In the genomic region with DNA sequence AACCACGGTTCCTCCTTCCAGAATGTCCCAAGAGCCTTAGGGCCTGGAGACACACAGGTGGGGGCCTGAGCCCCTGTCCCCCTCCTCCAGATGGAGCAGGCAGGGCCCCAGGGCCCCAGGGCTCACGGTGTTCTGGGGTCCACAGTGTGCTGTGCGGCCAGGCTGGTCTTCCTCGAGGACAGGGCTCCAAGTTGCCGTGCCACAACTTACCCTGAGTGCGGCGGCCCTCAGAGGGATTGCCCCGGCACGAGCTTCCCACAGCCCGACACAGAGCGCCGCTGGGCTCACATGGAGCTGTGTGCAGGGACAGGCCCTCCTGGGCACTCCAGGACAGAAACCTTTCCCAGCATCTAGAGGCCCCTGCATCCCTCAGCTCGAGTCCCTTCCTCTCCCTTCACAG, we compare ENCODE assay signal across 13 cellular contexts.
DNase-seq lines count a peak whose midpoint lies in the region; ATAC-seq and TF ChIP-seq lines count a peak whose summit lies in the region.
"Had no signal": no experiment of that assay in that cellular context is flagged by ENCODE, and none has a peak within 500 bp of the region (broad histone marks: within the 10 kb centered on the region; RNA-seq: fewer than 3 reads in every experiment).

No MANE protein-coding gene starts in this region.

- intact Hi-C loops in activated naive CD4-positive, alpha-beta T cell treated with anti-CD3 and anti-CD28 coated beads for 36 hours (cut with micrococcal nuclease), result loop anchor here (5.0 kb wide), 1 partner anchor 317 kb away; no protein-coding TSS in a partner anchor
- intact Hi-C loops in CD14-positive monocyte (cut with micrococcal nuclease), result no loop called here

- no peaks in the 10 kb centered on the region for H3K9me3 ChIP-seq in hepatocyte (ENCODE audit: low read depth)
- H3K9me3 ChIP-seq: colonic mucosa, upper lobe of left lung had no signal

- H3K36me3 ChIP-seq in hepatocyte (replicated peaks; ENCODE audit: insufficient read depth, low read depth), result no peaks in the 10 kb centered on the region
- H3K36me3 ChIP-seq: colonic mucosa had no signal

- no peaks in the 10 kb centered on the region for H3K27me3 ChIP-seq in hepatocyte
- H3K27me3 ChIP-seq: colonic mucosa, upper lobe of left lung had no signal

- peaks cover 51% of the 10 kb centered on the region for H3K4me1 ChIP-seq in hepatocyte (ENCODE audit: insufficient read depth)
- H3K4me1 ChIP-seq: colonic mucosa had no signal

- no peaks in the 10 kb centered on the region for H3K27me3 Mint-ChIP-seq in activated naive CD4-positive, alpha-beta T cell treated with anti-CD3 and anti-CD28 coated beads for 36 hours (ENCODE audit: low read depth)
- H3K27me3 Mint-ChIP-seq in T-cell, result no peaks in the 10 kb centered on the region
- H3K27me3 Mint-ChIP-seq in stimulated activated naive CD8-positive, alpha-beta T cell treated with anti-CD3 and anti-CD28 coated beads, Interleukin-15, amount 100 ng/mL, for 72 hours, result no peaks in the 10 kb centered on the region
- H3K27me3 Mint-ChIP-seq in CD14-positive monocyte (ENCODE audit: low read depth in 3 of 3), result peaks cover 6 to 42% (median 16%) of the 10 kb centered on the region in 3 donors

- H3K27ac Mint-ChIP-seq in activated naive CD4-positive, alpha-beta T cell treated with anti-CD3 and anti-CD28 coated beads for 36 hours, result peak overlapping the region; percentile 83
- peak overlapping the region; percentile 78 to 97 for H3K27ac Mint-ChIP-seq in T-cell
- H3K27ac Mint-ChIP-seq in stimulated activated naive CD8-positive, alpha-beta T cell treated with anti-CD3 and anti-CD28 coated beads, Interleukin-15, amount 100 ng/mL, for 72 hours, result peak overlapping the region; percentile 95 to 97
- H3K27ac Mint-ChIP-seq in CD14-positive monocyte, result peak overlapping the region in 2 of 7 donors; percentile 58 to 74

- H2AFZ ChIP-seq in hepatocyte, result no peak overlapping the region

- no peak overlapping the region for H3K4me3 ChIP-seq in hepatocyte
- H3K4me3 ChIP-seq: colonic mucosa, K562, upper lobe of left lung had no signal

- H3K9me2 ChIP-seq in hepatocyte (replicated peaks; ENCODE audit: insufficient read depth), result no peaks in the 10 kb centered on the region

- H3K79me2 ChIP-seq in hepatocyte, result no peaks in the 10 kb centered on the region

- H3K4me1 Mint-ChIP-seq in activated naive CD4-positive, alpha-beta T cell treated with anti-CD3 and anti-CD28 coated beads for 36 hours (ENCODE audit: low read depth), result peaks cover 31% of the 10 kb centered on the region
- H3K4me1 Mint-ChIP-seq in T-cell, result peaks cover 34 to 49% (median 38%) of the 10 kb centered on the region in 3 donors
- H3K4me1 Mint-ChIP-seq in stimulated activated naive CD8-positive, alpha-beta T cell treated with anti-CD3 and anti-CD28 coated beads, Interleukin-15, amount 100 ng/mL, for 72 hours, result peaks cover 89% of the 10 kb centered on the region
- H3K4me1 Mint-ChIP-seq in CD14-positive monocyte, result peaks cover 17% of the 10 kb centered on the region

- POLR2A ChIA-PET in T-cell (lab: Charles Lee), result no interaction called here

- WGBS in hepatocyte (ENCODE audit: low lambda C conversion rate, missing lambda C conversion rate), result 92% methylated on average over 13 of the region's 13 CpGs

- no peaks in the 10 kb centered on the region for H3K9me3 Mint-ChIP-seq in activated naive CD4-positive, alpha-beta T cell treated with anti-CD3 and anti-CD28 coated beads for 36 hours
- H3K9me3 Mint-ChIP-seq in T-cell (no peaks in the 10 kb centered on the region), CD14-positive monocyte (peaks cover 0 to 3% (median 0%) of the 10 kb centered on the region in 7 donors)
- no peaks in the 10 kb centered on the region for H3K9me3 Mint-ChIP-seq in stimulated activated naive CD8-positive, alpha-beta T cell treated with anti-CD3 and anti-CD28 coated beads, Interleukin-15, amount 100 ng/mL, for 72 hours

- H4K20me1 ChIP-seq in hepatocyte (ENCODE audit: insufficient read depth, poor library complexity, severe bottlenecking), result no peaks in the 10 kb centered on the region

- CTCF ChIA-PET in activated naive CD4-positive, alpha-beta T cell treated with anti-CD3 and anti-CD28 coated beads for 36 hours (lab: Charles Lee), result no interaction called here
- CTCF ChIA-PET in T-cell (lab: Charles Lee), result no interaction called here

- H3K4me2 ChIP-seq in hepatocyte, result no peak overlapping the region

- H3K36me3 Mint-ChIP-seq in activated naive CD4-positive, alpha-beta T cell treated with anti-CD3 and anti-CD28 coated beads for 36 hours (ENCODE audit: low read depth), result peaks cover 3% of the 10 kb centered on the region
- H3K36me3 Mint-ChIP-seq in T-cell, result peaks cover 7% of the 10 kb centered on the region
- H3K36me3 Mint-ChIP-seq in CD14-positive monocyte, result peaks cover 41 to 53% of the 10 kb centered on the region in 2 donors

- no peak overlapping the region for H3K4me3 Mint-ChIP-seq in activated naive CD4-positive, alpha-beta T cell treated with anti-CD3 and anti-CD28 coated beads for 36 hours
- H3K4me3 Mint-ChIP-seq in T-cell (peak overlapping the region; percentile 49 to 86 (median 66)), CD14-positive monocyte (no peak overlapping the region)
- H3K4me3 Mint-ChIP-seq in stimulated activated naive CD8-positive, alpha-beta T cell treated with anti-CD3 and anti-CD28 coated beads, Interleukin-15, amount 100 ng/mL, for 72 hours, result peak overlapping the region; percentile 84 to 97

- H3K27ac ChIP-seq in hepatocyte, result peak overlapping the region; percentile 92
- H3K27ac ChIP-seq: colonic mucosa had no signal

- ATAC-seq in T-cell (replicated peaks in 1 of 4), result no peak
- no peak for ATAC-seq in stimulated activated naive CD8-positive, alpha-beta T cell treated with anti-CD3 and anti-CD28 coated beads, Interleukin-15, amount 100 ng/mL, for 72 hours

- DNase-seq in activated naive CD4-positive, alpha-beta T cell treated with anti-CD3 and anti-CD28 coated beads for 36 hours, result no peak
- no peak for DNase-seq in activated naive CD4-positive, alpha-beta T cell treated with Interleukin-2 at 50 U/mL for 16 hours
- DNase-seq in T-cell, result no peak
- no peak for DNase-seq in hepatocyte (ENCODE audit: low spot score)
- no peak for DNase-seq in stimulated activated naive CD8-positive, alpha-beta T cell treated with anti-CD3 and anti-CD28 coated beads, Interleukin-15, amount 100 ng/mL, for 72 hours
- DNase-seq in NCI-H510A (lab: John Stamatoyannopoulos, UW), result no peak
- no peak for DNase-seq in CD14-positive monocyte (ENCODE audit: low spot score)
- no peak for DNase-seq in HT-29 (ENCODE audit: low spot score)
- DNase-seq: activated gamma-delta T cell, colonic mucosa, NCI-H2081 had no signal

- TF ChIP-seq CTCF in hepatocyte (IDR thresholded peaks at IDR 0.05; ENCODE audit: poor library complexity), result no peak
- no peak for TF ChIP-seq CTCF in CD14-positive monocyte (IDR thresholded peaks at IDR 0.05)

Comparison
In these comparisons a context has a peak if more than half of its experiments do, and no peak if none do; other contexts are left out.
1. H3K4me3 Mint-ChIP-seq: peak in T-cell (3 of 3) and stimulated activated naive CD8-positive, alpha-beta T cell treated with anti-CD3 and anti-CD28 coated beads, Interleukin-15, amount 100 ng/mL, for 72 hours (2 of 2); none in activated naive CD4-positive, alpha-beta T cell treated with anti-CD3 and anti-CD28 coated beads for 36 hours (single experiment) and CD14-positive monocyte (0 of 2).